10 cellular contexts compared by ENCODE assay signal in the genomic region with DNA sequence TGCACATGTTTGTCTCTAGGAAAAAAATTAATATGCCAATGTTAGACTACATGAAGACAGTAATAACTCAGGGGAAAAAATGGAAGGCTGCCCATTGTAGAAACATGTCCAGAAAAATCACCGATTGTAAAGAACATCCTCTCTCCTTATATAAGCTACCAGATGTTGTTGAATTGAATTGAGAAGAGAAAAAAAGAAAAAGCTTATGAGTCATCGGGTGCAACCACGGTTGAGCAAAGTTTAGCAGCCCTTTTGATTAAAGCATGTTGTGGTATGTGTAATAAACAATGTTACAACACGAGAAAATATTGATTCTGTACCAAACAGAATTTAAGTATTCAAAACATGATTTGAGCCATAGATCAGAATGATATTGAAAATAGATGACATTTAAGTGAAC.
DNase-seq lines count a peak whose midpoint lies in the region; ATAC-seq and TF ChIP-seq lines count a peak whose summit lies in the region.
"Had no signal": no experiment of that assay in that cellular context is flagged by ENCODE, and none has a peak within 500 bp of the region (broad histone marks: within the 10 kb centered on the region; RNA-seq: fewer than 3 reads in every experiment).

No MANE protein-coding gene starts in this region.

- no peak overlapping the region for H3K27ac ChIP-seq in substantia nigra (ENCODE audit: low read depth, low read length, poor library complexity, severe bottlenecking)
- H3K27ac ChIP-seq: BLaER1, cardiac muscle cell had no signal

- peaks cover 26% of the 10 kb centered on the region for H3K4me1 Mint-ChIP-seq in activated CD4-positive, alpha-beta T cell treated with anti-CD3 and anti-CD28 coated beads, Interleukin-2, amount 10 ng/mL, durations not matched to agents 7 days and 5 days
- H3K4me1 Mint-ChIP-seq in osteocyte (ENCODE audit: unreplicated experiment) = peaks cover 20% of the 10 kb centered on the region

- H3K27ac Mint-ChIP-seq in activated CD4-positive, alpha-beta T cell treated with anti-CD3 and anti-CD28 coated beads, Interleukin-2, amount 10 ng/mL, durations not matched to agents 7 days and 5 days = no peak overlapping the region
- peak overlapping the region; percentile 15 for H3K27ac Mint-ChIP-seq in osteocyte (ENCODE audit: unreplicated experiment)

- ATAC-seq in HG03175 (IDR thresholded peaks at IDR 0.05; ENCODE audit: unreplicated experiment) = no peak

- CTCF ChIA-PET in activated CD4-positive, alpha-beta T cell treated with anti-CD3 and anti-CD28 coated beads, Interleukin-2, amount 10 ng/mL, durations not matched to agents 7 days and 5 days (lab: Charles Lee) = no interaction called here

- no peak overlapping the region for H3K4me3 ChIP-seq in NB4 (ENCODE audit: low read depth, low read length)
- H3K4me3 ChIP-seq: BLaER1, cardiac muscle cell had no signal

- H3K4me3 Mint-ChIP-seq in activated CD4-positive, alpha-beta T cell treated with anti-CD3 and anti-CD28 coated beads, Interleukin-2, amount 10 ng/mL, durations not matched to agents 7 days and 5 days = peak overlapping the region; percentile 8
- no peak overlapping the region for H3K4me3 Mint-ChIP-seq in osteocyte (ENCODE audit: unreplicated experiment)

- H3K36me3 Mint-ChIP-seq in activated CD4-positive, alpha-beta T cell treated with anti-CD3 and anti-CD28 coated beads, Interleukin-2, amount 10 ng/mL, durations not matched to agents 7 days and 5 days (ENCODE audit: low read depth) = no peaks in the 10 kb centered on the region
- H3K36me3 Mint-ChIP-seq in osteocyte (ENCODE audit: unreplicated experiment) = no peaks in the 10 kb centered on the region

- no peaks in the 10 kb centered on the region for H3K27me3 Mint-ChIP-seq in activated CD4-positive, alpha-beta T cell treated with anti-CD3 and anti-CD28 coated beads, Interleukin-2, amount 10 ng/mL, durations not matched to agents 7 days and 5 days
- H3K27me3 Mint-ChIP-seq in osteocyte (ENCODE audit: unreplicated experiment) = no peaks in the 10 kb centered on the region

- TF ChIP-seq CTCF in NB4 (IDR thresholded peaks at IDR 0.05; ENCODE audit: low read depth, low read length) (no peak), osteocyte (IDR thresholded peaks at IDR 0.05) (no peak)

- POLR2A ChIA-PET in activated CD4-positive, alpha-beta T cell treated with anti-CD3 and anti-CD28 coated beads, Interleukin-2, amount 10 ng/mL, durations not matched to agents 7 days and 5 days (lab: Charles Lee) = no interaction called here

- TF ChIP-seq POLR2A in NB4 (IDR thresholded peaks at IDR 0.05; ENCODE audit: extremely low read depth, insufficient read length) = no peak

- DNase-seq in activated CD4-positive, alpha-beta T cell treated with anti-CD3 and anti-CD28 coated beads, Interleukin-2, amount 10 ng/mL, durations not matched to agents 7 days and 5 days = no peak
- no peak for DNase-seq in activated CD4-positive, alpha-beta T cell treated with anti-CD3 and anti-CD28 coated beads for 4 hours
- DNase-seq in NB4 (ENCODE audit: low read depth) (peak; percentile 1), dedifferentiated amniotic fluid mesenchymal stem cell (ENCODE audit: extremely low spot score) (peak; percentile 51), osteocyte (ENCODE audit: extremely low spot score, unreplicated experiment) (no peak), substantia nigra (lab: John Stamatoyannopoulos, UW) (no peak), RPMI8226 (no peak)

- no peaks in the 10 kb centered on the region for H3K9me3 Mint-ChIP-seq in activated CD4-positive, alpha-beta T cell treated with anti-CD3 and anti-CD28 coated beads, Interleukin-2, amount 10 ng/mL, durations not matched to agents 7 days and 5 days
- H3K9me3 Mint-ChIP-seq in osteocyte (ENCODE audit: unreplicated experiment) = peaks cover 2% of the 10 kb centered on the region

Comparison
In these comparisons a context has a peak if more than half of its experiments do, and no peak if none do; other contexts are left out.
1. DNase-seq: peak in NB4 (single experiment) and dedifferentiated amniotic fluid mesenchymal stem cell (single experiment); none in activated CD4-positive, alpha-beta T cell treated with anti-CD3 and anti-CD28 coated beads, Interleukin-2, amount 10 ng/mL, durations not matched to agents 7 days and 5 days (single experiment), activated CD4-positive, alpha-beta T cell treated with anti-CD3 and anti-CD28 coated beads for 4 hours (0 of 2), osteocyte (single experiment), substantia nigra (0 of 49) and RPMI8226 (single experiment).